Comparison of ENCODE assay signal across 21 cellular contexts in genomic region chr14:84361476-84361875, GRCh38.
DNase-seq lines count a peak whose midpoint lies in the region; ATAC-seq, FAIRE-seq and TF ChIP-seq lines count a peak whose summit lies in the region.
"Had no signal": no experiment of that assay in that cellular context is flagged by ENCODE, and none has a peak within 500 bp of the region (broad histone marks: within the 10 kb centered on the region; RNA-seq: fewer than 3 reads in every experiment).

No MANE protein-coding gene starts in this region.

- DNase-seq in astrocyte of the hippocampus (ENCODE audit: low read depth, low spot score) (peak; percentile 11), dermis blood vessel endothelial cell (peak; percentile 62), fibroblast of pulmonary artery (ENCODE audit: low read depth) (peak; percentile 10), pancreas (no peak), NCI-H226 (no peak)
- DNase-seq: Caco-2; CD4-positive, CD25-positive, alpha-beta regulatory T cell; CD8-positive, alpha-beta T cell; DMS153; DND-41; GM23248; H7; HCEC 1CT had no signal

- H3K4me3 ChIP-seq in fibroblast of pulmonary artery (replicated peaks; ENCODE audit: low read depth, low read length) = no peak overlapping the region
- no peak overlapping the region for H3K4me3 ChIP-seq in pancreas
- H3K4me3 ChIP-seq: BLaER1, GM23248 had no signal

- no peak overlapping the region for H3K27ac ChIP-seq in pancreas
- H3K27ac ChIP-seq: BLaER1, C4-2B, GM23248 had no signal

- no peaks in the 10 kb centered on the region for H3K9me3 ChIP-seq in pancreas
- H3K9me3 ChIP-seq: BLaER1, Caco-2 had no signal

- WGBS in pancreas, 2 donors = 50 to 69% methylated on average over 2 of the region's 2 CpGs

- no peaks in the 10 kb centered on the region for H3K27me3 ChIP-seq in pancreas
- H3K27me3 ChIP-seq: BLaER1 had no signal

- intact Hi-C loops in pancreas (cut with DNase I) = no loop called here

- FAIRE-seq in pancreas (lab: Jason Lieb, UNC) = no peak
- FAIRE-seq: G401.6, GM12892, GM19239, H1 had no signal

- peak; percentile 71 to 85 (median 75) for ATAC-seq in pancreas
- no peak for ATAC-seq in HG03159 (IDR thresholded peaks at IDR 0.05; ENCODE audit: unreplicated experiment)
- no peak for ATAC-seq in HG02571 (IDR thresholded peaks at IDR 0.05; ENCODE audit: unreplicated experiment)
- ATAC-seq: CD8-positive, alpha-beta T cell had no signal

- no peaks in the 10 kb centered on the region for H3K36me3 ChIP-seq in pancreas
- H3K36me3 ChIP-seq: BLaER1 had no signal

- H3K4me1 ChIP-seq in pancreas = no peaks in the 10 kb centered on the region
- H3K4me1 ChIP-seq: BLaER1, Caco-2 had no signal

- TF ChIP-seq CTCF in fibroblast of pulmonary artery (IDR thresholded peaks at IDR 0.05; ENCODE audit: low read length, missing control alignments) (no peak), pancreas (IDR thresholded peaks at IDR 0.05) (no peak)

Comparison
In these comparisons a context has a peak if more than half of its experiments do, and no peak if none do; other contexts are left out.
1. DNase-seq: peak in astrocyte of the hippocampus (single experiment), dermis blood vessel endothelial cell (single experiment) and fibroblast of pulmonary artery (single experiment); none in pancreas (0 of 6) and NCI-H226 (single experiment).
2. ATAC-seq: peak in pancreas (4 of 4); none in HG03159 (single experiment) and HG02571 (single experiment).